Comparison of ENCODE assay signal across 9 cellular contexts in genomic region chr4:108072300-108072699, GRCh38.
DNase-seq lines count a peak whose midpoint lies in the region; ATAC-seq and TF ChIP-seq lines count a peak whose summit lies in the region.
"Had no signal": no experiment of that assay in that cellular context is flagged by ENCODE, and none has a peak within 500 bp of the region (broad histone marks: within the 10 kb centered on the region; RNA-seq: fewer than 3 reads in every experiment).

No MANE protein-coding gene starts in this region.

- H3K4me3 ChIP-seq in transverse colon: no peak overlapping the region
- H3K4me3 ChIP-seq in esophagus muscularis mucosa: no peak overlapping the region
- no peak overlapping the region for H3K4me3 ChIP-seq in PC-9

- CTCF ChIA-PET in PC-9 (lab: Charles Lee): no interaction called here

- H3K4me2 ChIP-seq in PC-9: no peak overlapping the region

- POLR2A ChIA-PET in PC-9 (lab: Charles Lee; ENCODE audit: unreplicated experiment): no interaction called here

- H3K79me2 ChIP-seq in PC-9 (ENCODE audit: low read depth): no peaks in the 10 kb centered on the region

- intact Hi-C loops in transverse colon (cut with DNase I; ENCODE audit: low total_unique reads): no loop called here
- intact Hi-C loops in esophagus muscularis mucosa (cut with DNase I): no loop called here
- intact Hi-C loops in PC-9 (cut with micrococcal nuclease; ENCODE audit: unreplicated experiment): no loop called here

- no TSS peak for BruUV-seq in PC-9 (replicated peaks; lab: Mats Ljungman, UMichigan)

- H3K4me1 Mint-ChIP-seq in activated naive CD8-positive, alpha-beta T cell treated with anti-CD3 and anti-CD28 coated beads, Interleukin-2, amount 50 U/mL, for 24 hours: peaks cover 79% of the 10 kb centered on the region

- WGBS in transverse colon (ENCODE audit: low coverage in 1 of 2), 2 donors: 17 to 23% methylated on average over 4 of the region's 4 CpGs
- 67% methylated on average over 4 of the region's 4 CpGs for WGBS in esophagus muscularis mucosa

- peak overlapping the region in 1 of 4 donors; percentile 7 for H3K27ac ChIP-seq in transverse colon
- no peak overlapping the region for H3K27ac ChIP-seq in esophagus muscularis mucosa (replicated peaks in 1 of 4)
- H3K27ac ChIP-seq in PC-9: no peak overlapping the region

- peak; percentile 45 to 65 for DNase-seq in activated CD8-positive, alpha-beta memory T cell treated with anti-CD3 and anti-CD28 coated beads for 1 hour (ENCODE audit: extremely low read depth in 1 of 2, low read depth in 1 of 2)
- no peak for DNase-seq in activated CD8-positive, alpha-beta memory T cell treated with anti-CD3 and anti-CD28 coated beads for 24 hours
- DNase-seq in T-helper 1 cell (peak in 4 of 5 donors; percentile 24 to 65 (median 53)), transverse colon (peak; percentile 46), esophagus muscularis mucosa (ENCODE audit: extremely low spot score) (no peak), SK-N-DZ (ENCODE audit: low spot score) (no peak), PC-9 (no peak)
- peak; percentile 53 for DNase-seq in activated naive CD8-positive, alpha-beta T cell treated with anti-CD3 and anti-CD28 coated beads, Interleukin-2, amount 50 U/mL, for 24 hours
- DNase-seq: NCI-H2081 treated with DMSO at 0.1 percent for 48 hours had no signal

- H2AFZ ChIP-seq in PC-9: no peak overlapping the region

- H3K4me1 ChIP-seq in transverse colon (peaks cover 0 to 6% (median 0%) of the 10 kb centered on the region in 4 donors), esophagus muscularis mucosa (no peaks in the 10 kb centered on the region), PC-9 (replicated peaks; ENCODE audit: insufficient read depth) (no peaks in the 10 kb centered on the region)

- no peaks in the 10 kb centered on the region for H3K9me3 ChIP-seq in transverse colon
- no peaks in the 10 kb centered on the region for H3K9me3 ChIP-seq in esophagus muscularis mucosa
- H3K9me3 ChIP-seq in PC-9 (ENCODE audit: insufficient read depth, low read depth): no peaks in the 10 kb centered on the region

- in situ Hi-C loops in transverse colon (cut with MboI; ENCODE audit: low pct_ligation_motif_present in 1 of 4, low pct_unique_long_range_greater_than_20kb in 1 of 4, low sequenced_read_pairs in 3 of 4): no loop called here

- no peak for TF ChIP-seq EP300 in transverse colon (IDR thresholded peaks at IDR 0.05; ENCODE audit: low read depth)
- no peak for TF ChIP-seq EP300 in esophagus muscularis mucosa (IDR thresholded peaks at IDR 0.05)

- no peaks in the 10 kb centered on the region for H3K9me2 ChIP-seq in PC-9 (ENCODE audit: insufficient read depth)

- H3K36me3 ChIP-seq in transverse colon (no peaks in the 10 kb centered on the region), esophagus muscularis mucosa (no peaks in the 10 kb centered on the region), PC-9 (ENCODE audit: low read depth) (no peaks in the 10 kb centered on the region)

- H3K9me3 Mint-ChIP-seq in activated naive CD8-positive, alpha-beta T cell treated with anti-CD3 and anti-CD28 coated beads, Interleukin-2, amount 50 U/mL, for 24 hours: no peaks in the 10 kb centered on the region

- peak; percentile 92 for ATAC-seq in activated naive CD8-positive, alpha-beta T cell treated with anti-CD3 and anti-CD28 coated beads, Interleukin-2, amount 50 U/mL, for 24 hours

- TF ChIP-seq POLR2A in transverse colon (IDR thresholded peaks at IDR 0.05) (no peak), esophagus muscularis mucosa (IDR thresholded peaks at IDR 0.05; ENCODE audit: low read depth) (no peak)

- H3K4me3 Mint-ChIP-seq in activated naive CD8-positive, alpha-beta T cell treated with anti-CD3 and anti-CD28 coated beads, Interleukin-2, amount 50 U/mL, for 24 hours: peak overlapping the region; percentile 10

- no peaks in the 10 kb centered on the region for H3F3A ChIP-seq in PC-9 (ENCODE audit: insufficient read depth, low read depth)

- no peaks in the 10 kb centered on the region for H4K20me1 ChIP-seq in PC-9 (ENCODE audit: insufficient read depth)

- H3K27me3 ChIP-seq in transverse colon: no peaks in the 10 kb centered on the region
- no peaks in the 10 kb centered on the region for H3K27me3 ChIP-seq in esophagus muscularis mucosa
- H3K27me3 ChIP-seq in PC-9 (ENCODE audit: insufficient read depth, low read depth): no peaks in the 10 kb centered on the region

- H3K27me3 Mint-ChIP-seq in activated naive CD8-positive, alpha-beta T cell treated with anti-CD3 and anti-CD28 coated beads, Interleukin-2, amount 50 U/mL, for 24 hours: no peaks in the 10 kb centered on the region

- H3K36me3 Mint-ChIP-seq in activated naive CD8-positive, alpha-beta T cell treated with anti-CD3 and anti-CD28 coated beads, Interleukin-2, amount 50 U/mL, for 24 hours (ENCODE audit: low read depth): peaks cover 45% of the 10 kb centered on the region

- no peak for TF ChIP-seq CTCF in transverse colon (IDR thresholded peaks at IDR 0.05)
- no peak for TF ChIP-seq CTCF in esophagus muscularis mucosa (IDR thresholded peaks at IDR 0.05)
- no peak for TF ChIP-seq CTCF in PC-9 (conservative IDR thresholded peaks at IDR 0.05)

- H3K27ac Mint-ChIP-seq in activated naive CD8-positive, alpha-beta T cell treated with anti-CD3 and anti-CD28 coated beads, Interleukin-2, amount 50 U/mL, for 24 hours: peak overlapping the region; percentile 57

Comparison
In these comparisons a context has a peak if more than half of its experiments do, and no peak if none do; other contexts are left out.
1. DNase-seq: peak in activated CD8-positive, alpha-beta memory T cell treated with anti-CD3 and anti-CD28 coated beads for 1 hour (2 of 2), T-helper 1 cell (4 of 5), activated naive CD8-positive, alpha-beta T cell treated with anti-CD3 and anti-CD28 coated beads, Interleukin-2, amount 50 U/mL, for 24 hours (single experiment) and transverse colon (single experiment); none in activated CD8-positive, alpha-beta memory T cell treated with anti-CD3 and anti-CD28 coated beads for 24 hours (single experiment), esophagus muscularis mucosa (single experiment), SK-N-DZ (single experiment) and PC-9 (0 of 2).